ENCODE assay signal across 32 cellular contexts in the genomic region with DNA sequence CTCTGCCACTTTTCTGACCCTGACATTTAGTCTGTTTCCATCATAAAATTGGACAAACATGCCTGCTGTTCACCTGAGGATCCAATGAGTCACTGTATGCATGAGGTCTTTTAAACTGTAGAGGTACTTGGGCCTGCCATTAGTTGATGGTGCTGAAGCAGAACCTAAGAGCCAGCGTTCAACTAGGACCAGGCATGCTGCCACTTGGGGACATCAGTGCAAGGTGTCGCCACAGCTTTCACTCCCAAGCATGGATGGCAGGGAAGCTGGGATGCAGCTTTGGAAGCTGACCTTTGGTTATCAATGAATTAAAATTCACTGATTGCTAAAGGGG. TPM values are rescaled to one million over a fixed set of nuclear protein-coding genes. Genes with fewer than 3 reads are reported as not detected.
A peak's percentile ranks its signal among the peaks of the same experiment; 100 is the strongest.
DNase-seq lines count a peak whose midpoint lies in the region; ATAC-seq and TF ChIP-seq lines count a peak whose summit lies in the region.
"Had no signal": no experiment of that assay in that cellular context is flagged by ENCODE, and none has a peak within 500 bp of the region (broad histone marks: within the 10 kb centered on the region; RNA-seq: fewer than 3 reads in every experiment).

No MANE protein-coding gene starts in this region.

- ATAC-seq in natural killer cell (no peak), GM21737 (IDR thresholded peaks at IDR 0.05; ENCODE audit: unreplicated experiment) (no peak)
- no peak for ATAC-seq in natural killer cell treated with Interleukin-12 subunit alpha and Interleukin-12 subunit beta and Interleukin-15 and Interleukin-18, amount 100 ng/mL, for 72 hours
- ATAC-seq: activated CD4-positive, CD25-positive, alpha-beta regulatory T cell treated with anti-CD3 and anti-CD28 coated beads, Interleukin-2, amount 50 U/mL, for 24 hours; naive thymus-derived CD4-positive, alpha-beta T cell had no signal

- intact Hi-C loops in natural killer cell (cut with micrococcal nuclease): no loop called here
- intact Hi-C loops in CD4-positive, alpha-beta memory T cell (cut with micrococcal nuclease): no loop called here

- H3K4me3 Mint-ChIP-seq in natural killer cell (no peak overlapping the region), glutamatergic neuron (ENCODE audit: unreplicated experiment) (peak overlapping the region; percentile 43)
- no peak overlapping the region for H3K4me3 Mint-ChIP-seq in natural killer cell treated with Interleukin-12 subunit alpha and Interleukin-12 subunit beta and Interleukin-15 and Interleukin-18, amount 100 ng/mL, for 72 hours
- H3K4me3 Mint-ChIP-seq in CD4-positive, alpha-beta memory T cell: no peak overlapping the region
- H3K4me3 Mint-ChIP-seq: activated CD4-positive, alpha-beta memory T cell treated with anti-CD3 and anti-CD28 coated beads for 36 hours; activated naive CD8-positive, alpha-beta T cell treated with anti-CD3 and anti-CD28 coated beads for 36 hours; central memory CD8-positive, alpha-beta T cell; naive thymus-derived CD4-positive, alpha-beta T cell; stimulated activated naive CD8-positive, alpha-beta T cell treated with anti-CD3 and anti-CD28 coated beads, Interleukin-15, Interleukin-2, amounts not matched to agents 100 ng/mL and 50 ng/mL, for 24 hours had no signal

- H3K4me1 Mint-ChIP-seq in natural killer cell (no peaks in the 10 kb centered on the region), glutamatergic neuron (ENCODE audit: low read depth, unreplicated experiment) (peaks cover 47% of the 10 kb centered on the region)
- no peaks in the 10 kb centered on the region for H3K4me1 Mint-ChIP-seq in natural killer cell treated with Interleukin-12 subunit alpha and Interleukin-12 subunit beta and Interleukin-15 and Interleukin-18, amount 100 ng/mL, for 72 hours (ENCODE audit: low read depth in 2 of 2)
- H3K4me1 Mint-ChIP-seq in CD4-positive, alpha-beta memory T cell: no peaks in the 10 kb centered on the region
- H3K4me1 Mint-ChIP-seq: activated naive CD8-positive, alpha-beta T cell treated with anti-CD3 and anti-CD28 coated beads for 36 hours; central memory CD8-positive, alpha-beta T cell; naive thymus-derived CD4-positive, alpha-beta T cell had no signal

- no peaks in the 10 kb centered on the region for H3K4me1 ChIP-seq in CD4-positive, alpha-beta memory T cell (ENCODE audit: insufficient read depth, low read length)

- peak overlapping the region; percentile 78 for H3K27ac ChIP-seq in RWPE1
- no peak overlapping the region for H3K27ac ChIP-seq in CD4-positive, alpha-beta memory T cell (ENCODE audit: low read depth, low read length)
- H3K27ac ChIP-seq: ascending aorta, SK-N-MC, skin epidermis had no signal

- H3K9me3 Mint-ChIP-seq in natural killer cell (no peaks in the 10 kb centered on the region), glutamatergic neuron (ENCODE audit: unreplicated experiment) (peaks cover 4% of the 10 kb centered on the region)
- no peaks in the 10 kb centered on the region for H3K9me3 Mint-ChIP-seq in natural killer cell treated with Interleukin-12 subunit alpha and Interleukin-12 subunit beta and Interleukin-15 and Interleukin-18, amount 100 ng/mL, for 72 hours
- H3K9me3 Mint-ChIP-seq in CD4-positive, alpha-beta memory T cell: no peaks in the 10 kb centered on the region
- H3K9me3 Mint-ChIP-seq: activated CD4-positive, alpha-beta memory T cell treated with anti-CD3 and anti-CD28 coated beads for 36 hours; activated naive CD8-positive, alpha-beta T cell treated with anti-CD3 and anti-CD28 coated beads for 36 hours; central memory CD8-positive, alpha-beta T cell; stimulated activated naive CD8-positive, alpha-beta T cell treated with anti-CD3 and anti-CD28 coated beads, Interleukin-15, Interleukin-2, amounts not matched to agents 100 ng/mL and 50 ng/mL, for 24 hours had no signal

- no peaks in the 10 kb centered on the region for H3K36me3 Mint-ChIP-seq in natural killer cell
- H3K36me3 Mint-ChIP-seq in natural killer cell treated with Interleukin-12 subunit alpha and Interleukin-12 subunit beta and Interleukin-15 and Interleukin-18, amount 100 ng/mL, for 72 hours: no peaks in the 10 kb centered on the region
- no peaks in the 10 kb centered on the region for H3K36me3 Mint-ChIP-seq in glutamatergic neuron (ENCODE audit: unreplicated experiment)
- no peaks in the 10 kb centered on the region for H3K36me3 Mint-ChIP-seq in CD4-positive, alpha-beta memory T cell
- H3K36me3 Mint-ChIP-seq: activated CD4-positive, alpha-beta memory T cell treated with anti-CD3 and anti-CD28 coated beads for 36 hours; activated naive CD8-positive, alpha-beta T cell treated with anti-CD3 and anti-CD28 coated beads for 36 hours; naive thymus-derived CD4-positive, alpha-beta T cell had no signal

- POLR2A ChIA-PET in RWPE1 (lab: Yijun Ruan, JAX; ENCODE audit: low non-redundant PET): no interaction called here
- POLR2A ChIA-PET in CD4-positive, alpha-beta memory T cell (lab: Charles Lee; ENCODE audit: partially characterized antibody): no interaction called here

- TF ChIP-seq CTCF in natural killer cell (IDR thresholded peaks at IDR 0.05) (no peak), RWPE1 (conservative IDR thresholded peaks at IDR 0.05; ENCODE audit: low read depth) (no peak), glutamatergic neuron (IDR thresholded peaks at IDR 0.05; ENCODE audit: partially characterized antibody, unreplicated experiment) (no peak)

- CTCF ChIA-PET in RWPE1 (lab: Yijun Ruan, JAX): no interaction called here
- CTCF ChIA-PET in CD4-positive, alpha-beta memory T cell (lab: Charles Lee; ENCODE audit: partially characterized antibody): no interaction called here

- DNase-seq in natural killer cell (peak; percentile 6), RWPE1 (ENCODE audit: low spot score) (no peak), glutamatergic neuron (no peak)
- no peak for DNase-seq in natural killer cell treated with Interleukin-12 subunit alpha and Interleukin-12 subunit beta and Interleukin-15 and Interleukin-18, amount 100 ng/mL, for 72 hours (ENCODE audit: low spot score)
- DNase-seq in CD4-positive, alpha-beta memory T cell: no peak
- DNase-seq in activated CD4-positive, alpha-beta T cell treated with anti-CD3 and anti-CD28 coated beads for 1 hour: no peak
- DNase-seq: activated CD4-positive, alpha-beta memory T cell treated with anti-CD3 and anti-CD28 coated beads for 36 hours; activated effector memory CD4-positive, alpha-beta T cell treated with anti-CD3 and anti-CD28 coated beads, Interleukin-2, amount 50 U/mL, for 16 hours; activated naive CD8-positive, alpha-beta T cell treated with anti-CD3 and anti-CD28 coated beads for 36 hours; islet precursor cell; KG1; midbrain; MM.1S; naive thymus-derived CD4-positive, alpha-beta T cell; NCI-H2107; NCI-H526 had no signal

- no peak overlapping the region for H3K27ac Mint-ChIP-seq in natural killer cell
- H3K27ac Mint-ChIP-seq in natural killer cell treated with Interleukin-12 subunit alpha and Interleukin-12 subunit beta and Interleukin-15 and Interleukin-18, amount 100 ng/mL, for 72 hours: no peak overlapping the region
- H3K27ac Mint-ChIP-seq in glutamatergic neuron (ENCODE audit: unreplicated experiment): peak overlapping the region; percentile 97
- H3K27ac Mint-ChIP-seq in CD4-positive, alpha-beta memory T cell: no peak overlapping the region
- H3K27ac Mint-ChIP-seq: activated CD4-positive, alpha-beta memory T cell treated with anti-CD3 and anti-CD28 coated beads for 36 hours; activated naive CD8-positive, alpha-beta T cell treated with anti-CD3 and anti-CD28 coated beads for 36 hours; naive thymus-derived CD4-positive, alpha-beta T cell; stimulated activated naive CD8-positive, alpha-beta T cell treated with anti-CD3 and anti-CD28 coated beads, Interleukin-15, Interleukin-2, amounts not matched to agents 100 ng/mL and 50 ng/mL, for 24 hours had no signal

- H3K36me3 ChIP-seq in CD4-positive, alpha-beta memory T cell (ENCODE audit: insufficient read depth, low read length): no peaks in the 10 kb centered on the region
- H3K36me3 ChIP-seq: ascending aorta had no signal

- no peaks in the 10 kb centered on the region for H3K9me3 ChIP-seq in CD4-positive, alpha-beta memory T cell (ENCODE audit: control insufficient read depth in 1 of 2, low read length in 2 of 2)
- H3K9me3 ChIP-seq: ascending aorta, Caco-2 had no signal

- H3K27me3 Mint-ChIP-seq in natural killer cell (ENCODE audit: low read depth in 2 of 2) (peaks cover 26 to 52% of the 10 kb centered on the region in 2 donors), glutamatergic neuron (ENCODE audit: unreplicated experiment) (peaks cover 17% of the 10 kb centered on the region)
- peaks cover 33 to 50% of the 10 kb centered on the region in 2 donors for H3K27me3 Mint-ChIP-seq in natural killer cell treated with Interleukin-12 subunit alpha and Interleukin-12 subunit beta and Interleukin-15 and Interleukin-18, amount 100 ng/mL, for 72 hours
- peaks cover 15 to 24% of the 10 kb centered on the region in 2 donors for H3K27me3 Mint-ChIP-seq in CD4-positive, alpha-beta memory T cell

- H3K27me3 ChIP-seq in CD4-positive, alpha-beta memory T cell (ENCODE audit: insufficient read depth, low read length): no peaks in the 10 kb centered on the region
- H3K27me3 ChIP-seq: ascending aorta had no signal

- H3K4me3 ChIP-seq in CD4-positive, alpha-beta memory T cell (ENCODE audit: low read length in 2 of 2): no peak overlapping the region
- H3K4me3 ChIP-seq: ascending aorta, SK-N-MC, skin epidermis had no signal

RNA-seq across cellular contexts. Expression of gene NEUROG1, which starts 37.1 kb away (rescaled TPM):
- total RNA-seq in natural killer cell: not detected
- not detected for total RNA-seq in natural killer cell treated with Interleukin-12 subunit alpha and Interleukin-12 subunit beta and Interleukin-15 and Interleukin-18, amount 100 ng/mL, for 72 hours
- 222 TPM for total RNA-seq in glutamatergic neuron (ENCODE audit: unreplicated experiment)
- total RNA-seq in CD4-positive, alpha-beta memory T cell: not detected
- not detected for polyA plus RNA-seq in CD4-positive, alpha-beta memory T cell
- total RNA-seq: activated CD4-positive, alpha-beta memory T cell treated with anti-CD3 and anti-CD28 coated beads for 36 hours; activated naive CD8-positive, alpha-beta T cell treated with anti-CD3 and anti-CD28 coated beads for 36 hours; ascending aorta; Caco-2; dermis microvascular lymphatic vessel endothelial cell; endothelial cell of umbilical vein; glomerular endothelial cell; liver; naive thymus-derived CD4-positive, alpha-beta T cell; osteoblast; renal cortical epithelial cell; T-helper 1 cell treated with Interleukin-12 subunit alpha and Interleukin-12 subunit beta and Interleukin-4 antibody, amounts not matched to agents 30 ng/mL and 1 ng/mL, for 36 hours had no signal
- polyA plus RNA-seq: AG04450; endothelial cell of umbilical vein; liver; naive thymus-derived CD4-positive, alpha-beta T cell had no signal

RNA-seq across cellular contexts. Expression of gene TIFAB, which starts 46.5 kb away (rescaled TPM):
- total RNA-seq in natural killer cell: under 1 TPM in 2 of 3 donors, not detected in 1; 0.05 to 0.21 TPM
- not detected for total RNA-seq in natural killer cell treated with Interleukin-12 subunit alpha and Interleukin-12 subunit beta and Interleukin-15 and Interleukin-18, amount 100 ng/mL, for 72 hours
- not detected for total RNA-seq in glutamatergic neuron (ENCODE audit: unreplicated experiment)
- total RNA-seq in CD4-positive, alpha-beta memory T cell: under 1 TPM in 1 of 2 experiments, not detected in 1; 0.19 TPM
- polyA plus RNA-seq in CD4-positive, alpha-beta memory T cell: not detected
- total RNA-seq: activated CD4-positive, alpha-beta memory T cell treated with anti-CD3 and anti-CD28 coated beads for 36 hours; activated naive CD8-positive, alpha-beta T cell treated with anti-CD3 and anti-CD28 coated beads for 36 hours; ascending aorta; Caco-2; dermis microvascular lymphatic vessel endothelial cell; endothelial cell of umbilical vein; glomerular endothelial cell; osteoblast; renal cortical epithelial cell; T-helper 1 cell treated with Interleukin-12 subunit alpha and Interleukin-12 subunit beta and Interleukin-4 antibody, amounts not matched to agents 30 ng/mL and 1 ng/mL, for 36 hours had no signal
- polyA plus RNA-seq: AG04450; endothelial cell of umbilical vein; naive thymus-derived CD4-positive, alpha-beta T cell had no signal

RNA-seq across cellular contexts. Expression of gene DCANP1, which starts 51.5 kb away (rescaled TPM):
- total RNA-seq in natural killer cell (under 1 TPM in 1 of 3 donors, not detected in 2; 0.07 TPM), glutamatergic neuron (ENCODE audit: unreplicated experiment) (not detected)
- total RNA-seq in natural killer cell treated with Interleukin-12 subunit alpha and Interleukin-12 subunit beta and Interleukin-15 and Interleukin-18, amount 100 ng/mL, for 72 hours: not detected
- total RNA-seq in CD4-positive, alpha-beta memory T cell: not detected
- polyA plus RNA-seq in CD4-positive, alpha-beta memory T cell: not detected
- total RNA-seq: activated CD4-positive, alpha-beta memory T cell treated with anti-CD3 and anti-CD28 coated beads for 36 hours; activated naive CD8-positive, alpha-beta T cell treated with anti-CD3 and anti-CD28 coated beads for 36 hours; ascending aorta; Caco-2; dermis microvascular lymphatic vessel endothelial cell; endothelial cell of umbilical vein; glomerular endothelial cell; osteoblast; renal cortical epithelial cell; T-helper 1 cell treated with Interleukin-12 subunit alpha and Interleukin-12 subunit beta and Interleukin-4 antibody, amounts not matched to agents 30 ng/mL and 1 ng/mL, for 36 hours had no signal
- polyA plus RNA-seq: AG04450; endothelial cell of umbilical vein; liver; naive thymus-derived CD4-positive, alpha-beta T cell had no signal

Comparison
In these comparisons a context has a peak if more than half of its experiments do, and no peak if none do; other contexts are left out.
1. RNA of gene NEUROG1, which starts 37.1 kb away (total RNA-seq): 222 TPM in glutamatergic neuron (single experiment); not detected in natural killer cell, not detected in natural killer cell treated with Interleukin-12 subunit alpha and Interleukin-12 subunit beta and Interleukin-15 and Interleukin-18, amount 100 ng/mL, for 72 hours and not detected in CD4-positive, alpha-beta memory T cell; every median in the first group is over 100 times any median in the second.